In the genomic region with DNA sequence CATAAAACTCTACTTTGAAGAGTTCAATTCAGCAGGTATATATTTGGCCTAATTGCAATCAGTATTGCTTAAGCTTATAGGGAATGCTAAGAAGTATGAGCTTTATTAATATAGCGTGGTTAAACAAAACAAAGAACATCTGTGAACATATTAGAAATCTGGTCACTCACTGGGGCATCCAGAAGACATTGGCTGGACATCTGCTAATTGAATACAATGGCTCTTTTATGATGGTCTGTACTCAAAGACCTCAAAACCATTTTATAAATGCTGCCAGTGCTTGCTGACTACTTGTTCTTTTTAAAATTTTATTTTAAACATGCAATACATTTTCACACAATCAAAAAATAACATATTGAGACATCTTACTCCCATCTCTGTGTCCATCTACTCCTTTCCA, we compare ENCODE assay signal across 20 cellular contexts.
DNase-seq lines count a peak whose midpoint lies in the region; ATAC-seq, FAIRE-seq and TF ChIP-seq lines count a peak whose summit lies in the region.
"Had no signal": no experiment of that assay in that cellular context is flagged by ENCODE, and none has a peak within 500 bp of the region (broad histone marks: within the 10 kb centered on the region; RNA-seq: fewer than 3 reads in every experiment).

No MANE protein-coding gene starts in this region.

- no peak overlapping the region for H3K4me3 Mint-ChIP-seq in nephron
- H3K4me3 Mint-ChIP-seq: CD4-positive, alpha-beta memory T cell; IgD-negative memory B cell had no signal

- H3K27me3 Mint-ChIP-seq in nephron (ENCODE audit: low read depth), result no peaks in the 10 kb centered on the region

- H3K4me1 Mint-ChIP-seq in nephron, result peaks cover 43% of the 10 kb centered on the region
- H3K4me1 Mint-ChIP-seq: CD4-positive, alpha-beta memory T cell; IgD-negative memory B cell had no signal

- no peaks in the 10 kb centered on the region for H3K9me3 Mint-ChIP-seq in nephron

- H3K27ac ChIP-seq in angular gyrus (ENCODE audit: low read depth, low read length), result peak overlapping the region; percentile 87
- H3K27ac ChIP-seq: RWPE1 had no signal

- ATAC-seq in GM18498 (IDR thresholded peaks at IDR 0.05; ENCODE audit: unreplicated experiment), result no peak
- no peak for ATAC-seq in HG03025 (IDR thresholded peaks at IDR 0.05; ENCODE audit: low FRiP score, unreplicated experiment)

- peak overlapping the region in 2 of 3 experiments; percentile 30 to 75 for H3K27ac Mint-ChIP-seq in nephron
- H3K27ac Mint-ChIP-seq: CD4-positive, alpha-beta memory T cell; IgD-negative memory B cell had no signal

- peak; percentile 85 for FAIRE-seq in frontal cortex (lab: Jason Lieb, UNC)
- FAIRE-seq: GM12892, HTR-8/SVneo had no signal

- DNase-seq in Ammon's horn (ENCODE audit: low spot score), result peak; percentile 78
- peak in 1 of 2 donors; percentile 14 for DNase-seq in frontal cortex (ENCODE audit: low spot score in 2 of 2)
- no peak for DNase-seq in activated effector memory CD4-positive, alpha-beta T cell treated with Interleukin-2 at 50 U/mL for 16 hours
- DNase-seq in activated gamma-delta T cell (lab: John Stamatoyannopoulos, UW), result no peak
- DNase-seq: BE2C; CD4-positive, alpha-beta memory T cell; Karpas-422; MG63; NCI-H1092; NCI-H146; NCI-H2081 treated with DMSO at 0.1 percent for 48 hours; SIG-M5 had no signal

- no peak for TF ChIP-seq CTCF in nephron (IDR thresholded peaks at IDR 0.05; ENCODE audit: unreplicated experiment in 3 of 3)

- H3K36me3 Mint-ChIP-seq in nephron (ENCODE audit: low read depth), result no peaks in the 10 kb centered on the region
- H3K36me3 Mint-ChIP-seq: CD4-positive, alpha-beta memory T cell; IgD-negative memory B cell had no signal
